ENCODE assay signal across 1 cellular context in genomic region chr10:102775201-102775972, GRCh38.
TF ChIP-seq lines count a peak whose summit lies in the region.

No MANE protein-coding gene starts in this region.

TF ChIP-seq in HepG2, 621 proteins besides CTCF, POLR2A, EP300 and RAD21 (continued from another document):
- 0 out of 2 replicates have a peak, but pooled peaks have one; percentile 4 for TF ChIP-seq ZNF281 (CRISPR knock-in tag; IDR thresholded peaks at IDR 0.05; ENCODE audit: borderline replicate concordance)
- TF ChIP-seq AHDC1 (CRISPR knock-in tag; IDR thresholded peaks at IDR 0.05; ENCODE audit: borderline replicate concordance) = 0 out of 2 replicates have a peak, but pooled peaks have one; percentile 20
- TF ChIP-seq NFKB2 (CRISPR knock-in tag; IDR thresholded peaks at IDR 0.05; ENCODE audit: borderline replicate concordance) = no peak
- no peak for TF ChIP-seq MAFG (CRISPR knock-in tag; IDR thresholded peaks at IDR 0.05)
- TF ChIP-seq SOX6 (IDR thresholded peaks at IDR 0.05) = no peak
- TF ChIP-seq SOX6 (CRISPR knock-in tag; IDR thresholded peaks at IDR 0.05) = peak; percentile 32; the same call in 1 of the 2 replicates
- TF ChIP-seq CCAR2 (optimal IDR thresholded peaks at IDR 0.05; ENCODE audit: low read depth, low read length) = no peak
- TF ChIP-seq GABPB1 (CRISPR knock-in tag; IDR thresholded peaks at IDR 0.05) = no peak
- TF ChIP-seq AGO2 (optimal IDR thresholded peaks at IDR 0.05; ENCODE audit: low read depth, low read length) = no peak
- no peak for TF ChIP-seq MXI1 (IDR thresholded peaks at IDR 0.05; ENCODE audit: borderline replicate concordance, low read depth, low read length)
- 0 out of 2 replicates have a peak, but pooled peaks have one; percentile 28 for TF ChIP-seq ZNF350 (CRISPR knock-in tag; IDR thresholded peaks at IDR 0.05; ENCODE audit: borderline replicate concordance, low read depth)
- TF ChIP-seq SALL1 (CRISPR knock-in tag; IDR thresholded peaks at IDR 0.05) = peak; percentile 34; the same call in 1 of the 2 replicates
- no peak for TF ChIP-seq NR1H2 (CRISPR knock-in tag; IDR thresholded peaks at IDR 0.05; ENCODE audit: borderline replicate concordance, low read depth)
- TF ChIP-seq ZKSCAN8 (CRISPR knock-in tag; IDR thresholded peaks at IDR 0.05; ENCODE audit: borderline replicate concordance) = no peak
- 0 out of 2 replicates have a peak, but pooled peaks have one; percentile 45 for TF ChIP-seq KDM5B (CRISPR knock-in tag; IDR thresholded peaks at IDR 0.05; ENCODE audit: borderline replicate concordance)
- TF ChIP-seq JDP2 (CRISPR knock-in tag; IDR thresholded peaks at IDR 0.05; ENCODE audit: borderline replicate concordance) = no peak
- no peak for TF ChIP-seq ZNF766 (CRISPR knock-in tag; IDR thresholded peaks at IDR 0.05; ENCODE audit: borderline replicate concordance)
- TF ChIP-seq ZNF562 (CRISPR knock-in tag; IDR thresholded peaks at IDR 0.05; ENCODE audit: borderline replicate concordance) = no peak
- TF ChIP-seq KDM1A (CRISPR knock-in tag; IDR thresholded peaks at IDR 0.05) = no peak
- no peak for TF ChIP-seq ZBTB10 (CRISPR knock-in tag; IDR thresholded peaks at IDR 0.05; ENCODE audit: borderline replicate concordance)
- no peak for TF ChIP-seq SSRP1 (CRISPR knock-in tag; IDR thresholded peaks at IDR 0.05)
- TF ChIP-seq ZNF513 (CRISPR knock-in tag; conservative IDR thresholded peaks at IDR 0.05) = no peak
- TF ChIP-seq ATF7 (IDR thresholded peaks at IDR 0.05) = no peak
- TF ChIP-seq ATF7 (CRISPR knock-in tag; IDR thresholded peaks at IDR 0.05) = no peak
- 0 out of 2 replicates have a peak, but pooled peaks have one; percentile 13 for TF ChIP-seq ZBTB38 (CRISPR knock-in tag; IDR thresholded peaks at IDR 0.05)
- TF ChIP-seq MYC (CRISPR knock-in tag; IDR thresholded peaks at IDR 0.05; ENCODE audit: borderline replicate concordance) = no peak
- no peak for TF ChIP-seq FOXC1 (CRISPR knock-in tag; IDR thresholded peaks at IDR 0.05; ENCODE audit: borderline replicate concordance)
- TF ChIP-seq CEBPG (CRISPR knock-in tag; IDR thresholded peaks at IDR 0.05) = peak; percentile 48; the same call in 1 of the 2 replicates
- 0 out of 2 replicates have a peak, but pooled peaks have one; percentile 50 for TF ChIP-seq ZNF558 (CRISPR knock-in tag; IDR thresholded peaks at IDR 0.05; ENCODE audit: borderline replicate concordance)
- TF ChIP-seq PCBP2 (optimal IDR thresholded peaks at IDR 0.05; ENCODE audit: low read depth, low read length, poor library complexity, severe bottlenecking) = no peak
- no peak for TF ChIP-seq ARNT (IDR thresholded peaks at IDR 0.05)
- TF ChIP-seq ZNF737 (CRISPR knock-in tag; IDR thresholded peaks at IDR 0.05; ENCODE audit: borderline replicate concordance) = no peak
- no peak for TF ChIP-seq RAD51 (IDR thresholded peaks at IDR 0.05; ENCODE audit: borderline replicate concordance)
- no peak for TF ChIP-seq ZNF549 (CRISPR knock-in tag; IDR thresholded peaks at IDR 0.05)
- no peak for TF ChIP-seq MTA1 (CRISPR knock-in tag; IDR thresholded peaks at IDR 0.05; ENCODE audit: borderline replicate concordance)
- TF ChIP-seq PATZ1 (CRISPR knock-in tag; IDR thresholded peaks at IDR 0.05) = no peak; the same call in 1 of the 2 replicates
TF ChIP-seq in HepG2: peak in this region for 11.
